ENCODE assay signal across 9 cellular contexts in the genomic region with DNA sequence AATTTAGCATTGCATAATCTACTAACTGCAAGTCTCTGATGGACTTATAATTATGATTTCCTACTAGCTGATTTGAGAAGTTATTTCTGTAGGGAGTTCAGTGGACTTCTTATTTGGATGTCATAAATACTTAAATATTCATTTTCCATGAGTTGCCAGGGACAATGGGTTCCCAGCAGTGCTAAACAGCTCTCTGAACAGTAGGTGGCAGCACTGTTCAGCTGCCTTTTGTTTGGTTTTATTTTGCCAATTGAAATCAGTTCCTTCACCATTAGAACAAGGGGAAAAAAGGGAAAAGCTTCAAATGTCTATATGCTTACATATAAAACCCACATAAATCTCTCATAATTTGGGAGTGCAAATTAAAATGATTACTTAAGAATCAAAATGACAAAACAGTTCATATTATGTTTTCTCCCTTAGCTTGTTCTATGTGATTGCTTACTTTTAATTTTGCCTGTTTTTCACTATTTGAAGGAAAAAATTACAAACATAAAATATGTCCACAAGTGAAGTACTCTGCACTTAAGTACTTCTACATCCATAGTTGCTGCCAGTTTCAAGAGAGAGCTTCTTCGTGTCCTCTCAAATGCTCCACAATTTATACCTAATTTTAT.
DNase-seq lines count a peak whose midpoint lies in the region; ATAC-seq, FAIRE-seq and TF ChIP-seq lines count a peak whose summit lies in the region.
"Had no signal": no experiment of that assay in that cellular context is flagged by ENCODE, and none has a peak within 500 bp of the region (broad histone marks: within the 10 kb centered on the region; RNA-seq: fewer than 3 reads in every experiment).

No MANE protein-coding gene starts in this region.

- intact Hi-C loops in posterior cingulate gyrus (cut with DNase I), result loop anchor here (5.0 kb wide), 1 partner anchor 1112 kb away; no protein-coding TSS in a partner anchor

- H3K27me3 ChIP-seq in AG04450 (ENCODE audit: control insufficient read depth, insufficient read depth, low read length), result no peaks in the 10 kb centered on the region
- H3K27me3 ChIP-seq: ovary had no signal

- FAIRE-seq in frontal cortex (lab: Jason Lieb, UNC), result peak; percentile 78

- no peak for DNase-seq in AG04450 (ENCODE audit: low read depth, low spot score)
- DNase-seq in NCI-H1105 (lab: John Stamatoyannopoulos, UW), result peak; percentile 57
- DNase-seq in frontal cortex (ENCODE audit: low spot score in 2 of 2), result peak; percentile 4 to 15
- peak in 6 of 10 donors; percentile 7 to 79 (median 45) for DNase-seq in posterior cingulate gyrus

- H3K27ac ChIP-seq in AG04450 (ENCODE audit: low read depth, low read length) (no peak overlapping the region), VCaP (peak overlapping the region; percentile 34; the same call in 1 of the 2 replicates)
- H3K27ac ChIP-seq: ovary had no signal

- no peak overlapping the region for H3K4me3 ChIP-seq in AG04450 (ENCODE audit: low read depth, low read length)
- H3K4me3 ChIP-seq: ovary had no signal

- TF ChIP-seq CTCF in AG04450 (IDR thresholded peaks at IDR 0.05; ENCODE audit: low read depth, low read length) (peak; percentile 77), GM12872 (IDR thresholded peaks at IDR 0.05; ENCODE audit: insufficient read depth, low read depth, low read length) (peak; percentile 89), VCaP (conservative IDR thresholded peaks at IDR 0.05) (peak; percentile 97)

- CTCF ChIA-PET in AG04450 (lab: Charles Lee), result interaction anchor here (0.6 to 2.1 kb wide), 16 partner anchors 8 to 1112 kb away, joined by 3 to 14 read pairs (median 3); no protein-coding TSS in a partner anchor

- no peaks in the 10 kb centered on the region; the same call in 1 of the 2 replicates for H3K9me3 ChIP-seq in AG04450 (ENCODE audit: control insufficient read depth, insufficient read depth, low read length)
- H3K9me3 ChIP-seq: ovary had no signal

- ATAC-seq in HG02571 (IDR thresholded peaks at IDR 0.05; ENCODE audit: unreplicated experiment) (peak; percentile 81), HG03460 (IDR thresholded peaks at IDR 0.05; ENCODE audit: unreplicated experiment) (no peak)

- POLR2A ChIA-PET in AG04450 (lab: Yijun Ruan, JAX), result no interaction called here
